9 cellular contexts compared by ENCODE assay signal in genomic region chr9:127963041-127963358, GRCh38. TPM values are rescaled to one million over a fixed set of nuclear protein-coding genes. Genes with fewer than 3 reads are reported as not detected.
DNase-seq lines count a peak whose midpoint lies in the region; ATAC-seq, FAIRE-seq and TF ChIP-seq lines count a peak whose summit lies in the region.
"Had no signal": no experiment of that assay in that cellular context is flagged by ENCODE, and none has a peak within 500 bp of the region (broad histone marks: within the 10 kb centered on the region; RNA-seq: fewer than 3 reads in every experiment).

No MANE protein-coding gene starts in this region.

- no peaks in the 10 kb centered on the region for H3K9me3 ChIP-seq in A549
- no peaks in the 10 kb centered on the region for H3K9me3 ChIP-seq in body of pancreas

- H3F3A ChIP-seq in GM23338 (replicated peaks; ENCODE audit: low read depth), result 0 out of 2 replicates have a peak, but pooled peaks cover 5% of the 10 kb centered on the region

- TF ChIP-seq POLR2A in A549 (IDR thresholded peaks at IDR 0.05; ENCODE audit: low read length) (no peak), body of pancreas (IDR thresholded peaks at IDR 0.05) (no peak)

- ATAC-seq in A549, result no peak
- ATAC-seq in GM23338, result peak; percentile 11; the same call in 2 of the 3 replicates
- no peak for ATAC-seq in body of pancreas
- ATAC-seq in HG03442 (IDR thresholded peaks at IDR 0.05; ENCODE audit: unreplicated experiment), result no peak

- WGBS in A549 (ENCODE audit: missing lambda C conversion rate), result 84% methylated on average over 3 of the region's 3 CpGs
- WGBS in body of pancreas, 2 donors, result 59 to 65% methylated on average over 3 of the region's 3 CpGs

- H4K20me1 ChIP-seq in GM23338 (replicated peaks; ENCODE audit: insufficient read depth), result peaks cover 22% of the 10 kb centered on the region

- FAIRE-seq in A549 (lab: Jason Lieb, UNC), result no peak

- H3K27me3 ChIP-seq in GM23338 (ENCODE audit: insufficient read depth), result no peaks in the 10 kb centered on the region
- H3K27me3 ChIP-seq in body of pancreas, result no peaks in the 10 kb centered on the region

- no peak overlapping the region for H2AFZ ChIP-seq in GM23338

- H3K36me3 ChIP-seq in GM23338 (ENCODE audit: insufficient read depth) (no peaks in the 10 kb centered on the region), body of pancreas (replicated peaks in 1 of 2; ENCODE audit: insufficient read depth in 1 of 2, low read depth in 2 of 2) (no peaks in the 10 kb centered on the region)

- CTCF ChIA-PET in A549 (lab: Yijun Ruan, JAX), result interaction anchor here (0.6 to 35.7 kb wide), 8 partner anchors 7 to 228 kb away, joined by 3 to 827 read pairs (median 4); partner anchors contain the start of genes DPM2 and TOR2A

- TF ChIP-seq RAD21 in A549 (conservative IDR thresholded peaks at IDR 0.05 in 1 of 2, IDR thresholded peaks at IDR 0.05 in 1 of 2), result no peak

- H3K79me2 ChIP-seq in GM23338 (replicated peaks; ENCODE audit: insufficient read depth), result peaks cover 99% of the 10 kb centered on the region

- peak overlapping the region; percentile 98 for H3K4me2 ChIP-seq in A549
- no peak overlapping the region for H3K4me2 ChIP-seq in GM23338

- H3K4me1 Mint-ChIP-seq in GM23338 (peaks cover 66% of the 10 kb centered on the region), osteocyte (ENCODE audit: unreplicated experiment) (peaks cover 73% of the 10 kb centered on the region)

- H3K4me3 ChIP-seq in A549 (no peak overlapping the region), GM23338 (no peak overlapping the region), body of pancreas (no peak overlapping the region)

- TF ChIP-seq CTCF in A549 (IDR thresholded peaks at IDR 0.05) (no peak), GM23338 (conservative IDR thresholded peaks at IDR 0.05; ENCODE audit: low read depth in 2 of 2) (no peak), body of pancreas (IDR thresholded peaks at IDR 0.05) (no peak), osteocyte (IDR thresholded peaks at IDR 0.05) (no peak)

- peaks cover 17% of the 10 kb centered on the region for H3K27me3 Mint-ChIP-seq in GM23338 (ENCODE audit: insufficient read depth, low read depth, poor library complexity)
- no peaks in the 10 kb centered on the region for H3K27me3 Mint-ChIP-seq in osteocyte (ENCODE audit: unreplicated experiment)

- intact Hi-C loops in body of pancreas (cut with DNase I), result no loop called here

- no peaks in the 10 kb centered on the region for H3K9me3 Mint-ChIP-seq in GM23338
- no peaks in the 10 kb centered on the region for H3K9me3 Mint-ChIP-seq in osteocyte (ENCODE audit: unreplicated experiment)
- H3K9me3 Mint-ChIP-seq: activated T-helper 1 cell treated with anti-CD3 and anti-CD28 coated beads, Interleukin-12 subunit alpha, Interleukin-12 subunit beta, Interleukin-2, Interleukin-4 antibody, amounts not matched to agents 30 ng/mL and 10 ng/mL and 1 ng/mL, durations not matched to agents 14 hours and 24 hours and 36 hours had no signal

- H3K27ac Mint-ChIP-seq in GM23338 (no peak overlapping the region; the same call in 1 of the 2 replicates), osteocyte (ENCODE audit: unreplicated experiment) (peak overlapping the region; percentile 99)

- POLR2A ChIA-PET in A549 (lab: Yijun Ruan, JAX), result interaction anchor here (1.1 kb wide), 1 partner anchor 43 kb away, joined by 4 read pairs; no protein-coding TSS in a partner anchor

- H3K27ac ChIP-seq in A549, result peak overlapping the region; percentile 89 to 98
- H3K27ac ChIP-seq in GM23338 (ENCODE audit: low read depth), result peak overlapping the region; percentile 59; the same call in 1 of the 2 replicates
- peak overlapping the region; percentile 39 to 93 (median 80) for H3K27ac ChIP-seq in body of pancreas

- no peak for TF ChIP-seq EP300 in A549 (IDR thresholded peaks at IDR 0.05)

- H3K4me1 ChIP-seq in A549 (peaks cover 73% of the 10 kb centered on the region), GM23338 (ENCODE audit: insufficient read depth) (peaks cover 21% of the 10 kb centered on the region), body of pancreas (peaks cover 74% of the 10 kb centered on the region)

- H3K4me3 Mint-ChIP-seq in GM23338 (no peak overlapping the region), osteocyte (ENCODE audit: unreplicated experiment) (no peak overlapping the region)

- H3K36me3 Mint-ChIP-seq in GM23338 (ENCODE audit: low read depth), result peaks cover 2% of the 10 kb centered on the region; the same call in 1 of the 3 replicates
- H3K36me3 Mint-ChIP-seq in osteocyte (ENCODE audit: unreplicated experiment), result peaks cover 2% of the 10 kb centered on the region

- DNase-seq in A549 (ENCODE audit: low read depth in 1 of 2, low spot score in 1 of 2) (no peak), GM23338 (ENCODE audit: low spot score) (no peak), body of pancreas (no peak), osteocyte (ENCODE audit: extremely low spot score, unreplicated experiment) (no peak), activated gamma-delta T cell treated with Interleukin-2 at 50 U/mL for 16 hours (no peak), RPMI8226 (no peak), amniotic stem cell (lab: John Stamatoyannopoulos, UW) (no peak)

- no peaks in the 10 kb centered on the region for H3K9me2 ChIP-seq in GM23338 (ENCODE audit: insufficient read depth)

TF ChIP-seq in A549, 52 proteins besides CTCF, POLR2A, EP300 and RAD21:
- TF ChIP-seq, protein P1, sequence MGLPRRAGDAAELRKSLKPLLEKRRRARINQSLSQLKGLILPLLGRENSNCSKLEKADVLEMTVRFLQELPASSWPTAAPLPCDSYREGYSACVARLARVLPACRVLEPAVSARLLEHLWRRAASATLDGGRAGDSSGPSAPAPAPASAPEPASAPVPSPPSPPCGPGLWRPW (IDR thresholded peaks at IDR 0.05), result no peak
- TF ChIP-seq NPAS2 (CRISPR knock-in tag; IDR thresholded peaks at IDR 0.05; ENCODE audit: borderline replicate concordance), result no peak
- TF ChIP-seq ZNF302 (CRISPR knock-in tag; IDR thresholded peaks at IDR 0.05), result no peak
- TF ChIP-seq CHD2 (IDR thresholded peaks at IDR 0.05; ENCODE audit: low read length, partially characterized antibody), result no peak

TF ChIP-seq in GM23338, 12 proteins besides CTCF, POLR2A, EP300 and RAD21 (continues in another document):
- TF ChIP-seq STAT1 (IDR thresholded peaks at IDR 0.05; ENCODE audit: unreplicated experiment) (no peak), POLR2AphosphoS5 (IDR thresholded peaks at IDR 0.05; ENCODE audit: low read depth) (no peak)

RNA-seq across cellular contexts. Expression of gene EEIG1, which starts 17.8 kb away (rescaled TPM):
- 24.4 and 30.3 TPM in 2 replicates for polyA plus RNA-seq in A549 (2011; rRNA removed)
- polyA plus RNA-seq in A549 (2012; cell fraction: cytosol; rRNA removed), result 51.7 and 54.7 TPM in 2 replicates
- polyA plus RNA-seq in A549 (2012; cell fraction: nucleus; rRNA removed), result 83.0 and 94.5 TPM in 2 replicates
- 24.1 to 33.0 TPM (median 31.5 TPM) in 3 replicates for polyA plus RNA-seq in A549 (2017; fragmentation: RNase III; extraction: RNeasy Plus Mini Kit Qiagen cat#74134 plus additional on column Dnase treatment)
- 16.2 and 33.7 TPM in 2 replicates for polyA minus RNA-seq in A549 (2011; rRNA and poly(A)+ RNA removed)
- total RNA-seq in GM23338 (2014; rRNA removed; shearing (Covaris generic)), result 21.5 and 22.4 TPM in 2 replicates
- polyA plus RNA-seq in GM23338 (2016; fragmentation: Nextera tagmentation; extraction: Ambion mirVana), result 11.2 and 11.5 TPM in 2 replicates
- 10 to 100 TPM; 41.9 to 42.0 TPM for total RNA-seq in body of pancreas
- 39.4 and 41.4 TPM in 2 replicates for total RNA-seq in osteocyte

RNA-seq across cellular contexts. Expression of gene DPM2, which starts 25.3 kb away (rescaled TPM):
- polyA plus RNA-seq in A549 (2011; rRNA removed), result 41.9 and 48.8 TPM in 2 replicates
- polyA plus RNA-seq in A549 (2012; cell fraction: cytosol; rRNA removed), result 63.0 and 76.3 TPM in 2 replicates
- 52.4 and 53.7 TPM in 2 replicates for polyA plus RNA-seq in A549 (2012; cell fraction: nucleus; rRNA removed)
- polyA plus RNA-seq in A549 (2017; fragmentation: RNase III; extraction: RNeasy Plus Mini Kit Qiagen cat#74134 plus additional on column Dnase treatment), result 45.9 to 50.1 TPM (median 46.3 TPM) in 3 replicates
- polyA minus RNA-seq in A549 (2011; rRNA and poly(A)+ RNA removed), result 78.6 and 82.1 TPM in 2 replicates
- total RNA-seq in GM23338 (2014; rRNA removed; shearing (Covaris generic)), result 29.0 and 36.6 TPM in 2 replicates
- 92.2 and 92.4 TPM in 2 replicates for polyA plus RNA-seq in GM23338 (2016; fragmentation: Nextera tagmentation; extraction: Ambion mirVana)
- 10 to 100 TPM; 23.3 to 39.9 TPM for total RNA-seq in body of pancreas
- total RNA-seq in osteocyte, result 29.2 and 31.6 TPM in 2 replicates

RNA-seq across cellular contexts. Expression of gene PIP5KL1, which starts 32.4 kb away (rescaled TPM):
- polyA plus RNA-seq in A549 (2011; rRNA removed) (1.8 and 2.4 TPM in 2 replicates), A549 (2017; fragmentation: RNase III; extraction: RNeasy Plus Mini Kit Qiagen cat#74134 plus additional on column Dnase treatment) (2.0 to 3.7 TPM (median 2.5 TPM) in 3 replicates), GM23338 (2016; fragmentation: Nextera tagmentation; extraction: Ambion mirVana) (19.5 and 25.1 TPM in 2 replicates)
- polyA plus RNA-seq in A549 (2012; cell fraction: cytosol; rRNA removed), result 1.4 and 2.2 TPM in 2 replicates
- 19.9 and 20.7 TPM in 2 replicates for polyA plus RNA-seq in A549 (2012; cell fraction: nucleus; rRNA removed)
- polyA minus RNA-seq in A549 (2011; rRNA and poly(A)+ RNA removed), result 0.70 and 2.0 TPM in 2 replicates
- 7.5 and 13.4 TPM in 2 replicates for total RNA-seq in GM23338 (2014; rRNA removed; shearing (Covaris generic))
- total RNA-seq in body of pancreas (1 to 10 TPM; 1.3 to 2.6 TPM), osteocyte (2.6 and 2.9 TPM in 2 replicates)

RNA-seq across cellular contexts. Expression of gene ST6GALNAC4, which starts 46.2 kb away (rescaled TPM):
- 11.0 and 12.5 TPM in 2 replicates for polyA plus RNA-seq in A549 (2011; rRNA removed)
- 21.5 and 29.4 TPM in 2 replicates for polyA plus RNA-seq in A549 (2012; cell fraction: cytosol; rRNA removed)
- polyA plus RNA-seq in A549 (2012; cell fraction: nucleus; rRNA removed), result 28.7 and 46.1 TPM in 2 replicates
- 18.1 to 25.4 TPM (median 24.8 TPM) in 3 replicates for polyA plus RNA-seq in A549 (2017; fragmentation: RNase III; extraction: RNeasy Plus Mini Kit Qiagen cat#74134 plus additional on column Dnase treatment)
- 17.6 and 18.1 TPM in 2 replicates for polyA minus RNA-seq in A549 (2011; rRNA and poly(A)+ RNA removed)
- total RNA-seq in GM23338 (2014; rRNA removed; shearing (Covaris generic)), result 35.3 and 39.1 TPM in 2 replicates
- polyA plus RNA-seq in GM23338 (2016; fragmentation: Nextera tagmentation; extraction: Ambion mirVana), result 7.9 and 8.1 TPM in 2 replicates
- 10 to 100 TPM; 36.6 to 63.8 TPM for total RNA-seq in body of pancreas
- total RNA-seq in osteocyte, result 21.4 and 25.1 TPM in 2 replicates
